ENCODE assay signal across 31 cellular contexts in the genomic region with DNA sequence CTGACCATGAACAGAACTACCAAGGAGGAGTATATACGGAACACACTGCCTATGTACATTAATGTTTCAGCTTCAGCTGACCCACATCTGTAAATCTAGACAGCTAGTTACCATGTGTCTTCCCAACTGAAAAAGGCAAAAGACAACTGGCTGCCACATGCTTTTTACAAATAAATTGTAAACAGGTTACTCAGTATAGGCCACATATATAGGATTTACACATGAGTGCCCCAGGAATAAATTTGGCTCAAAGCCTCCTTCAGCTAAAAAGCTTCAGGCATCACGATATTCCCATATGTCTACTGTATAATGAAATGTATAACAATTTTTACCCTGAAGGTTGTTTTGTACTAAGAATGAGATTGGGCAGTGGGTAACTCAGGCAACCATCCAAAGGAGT.
"Had no signal": no experiment of that assay in that cellular context is flagged by ENCODE, and none has a peak within 500 bp of the region (broad histone marks: within the 10 kb centered on the region; RNA-seq: fewer than 3 reads in every experiment).

No MANE protein-coding gene starts in this region.

- H3K4me3 ChIP-seq: colonic mucosa, gastrocnemius medialis, heart left ventricle, hepatocyte, left lung, mucosa of descending colon, neural progenitor cell, smooth muscle cell, thoracic aorta, tibial nerve, upper lobe of left lung had no signal

- H3K9me3 ChIP-seq: colonic mucosa, gastrocnemius medialis, heart left ventricle, left lung, mucosa of descending colon, thoracic aorta, tibial nerve, upper lobe of left lung had no signal

- ATAC-seq: esophagus mucosa; gastrocnemius medialis; heart left ventricle; left cardiac atrium; left lung; mucosa of descending colon; natural killer cell treated with Interleukin-12 subunit alpha and Interleukin-12 subunit beta and Interleukin-15 and Interleukin-18, amount 100 ng/mL, for 72 hours; sciatic nerve; stimulated activated naive B cell treated with anti-CD40 and anti-IgM and Interleukin-4, amounts not matched to agents 10 μg/mL and 1 μg/mL and 100 μg/mL, for 72 hours had no signal

- H3K27me3 Mint-ChIP-seq: dendritic cell treated with granulocyte-macrophage colony-stimulating factor and Interleukin-4, amounts not matched to agents 40 ng/mL and 50 ng/mL, for 4 days; naive B cell; natural killer cell treated with Interleukin-12 subunit alpha and Interleukin-12 subunit beta and Interleukin-15 and Interleukin-18, amount 100 ng/mL, for 72 hours; progenitor cell of endocrine pancreas; stimulated activated naive B cell treated with anti-CD40 and anti-IgM and Interleukin-4, amounts not matched to agents 10 μg/mL and 1 μg/mL and 100 μg/mL, for 72 hours; stimulated activated naive CD8-positive, alpha-beta T cell treated with anti-CD3 and anti-CD28 coated beads, Interleukin-15, Interleukin-2, amounts not matched to agents 100 ng/mL and 50 ng/mL, for 24 hours had no signal

- DNase-seq: colonic mucosa; effector CD8-positive, alpha-beta T cell; endodermal cell; foreskin fibroblast; gastrocnemius medialis; heart left ventricle; kidney; left cardiac atrium; left lung; mesenchymal stem cell; mucosa of descending colon; naive B cell; stimulated activated CD4-positive, alpha-beta T cell treated with anti-CD3 and anti-CD28 coated beads, Interleukin-12 subunit alpha, Interleukin-12 subunit beta, amount 100 ng/mL, for 4 hours; stimulated activated CD4-positive, alpha-beta T cell treated with anti-CD3 and anti-CD28 coated beads, Interleukin-1b, Interleukin-23, amount 100 ng/mL, for 48 hours; stimulated activated CD4-positive, alpha-beta T cell treated with anti-CD3 and anti-CD28 coated beads, Interleukin-4, amount 100 ng/mL, for 1 hour; stimulated activated naive B cell treated with anti-CD40 and anti-IgM and Interleukin-4, amounts not matched to agents 10 μg/mL and 1 μg/mL and 100 μg/mL, for 72 hours; upper lobe of left lung had no signal

- H3K9me3 Mint-ChIP-seq: dendritic cell treated with granulocyte-macrophage colony-stimulating factor and Interleukin-4, amounts not matched to agents 40 ng/mL and 50 ng/mL, for 4 days; endodermal cell; naive B cell; natural killer cell treated with Interleukin-12 subunit alpha and Interleukin-12 subunit beta and Interleukin-15 and Interleukin-18, amount 100 ng/mL, for 72 hours; neural progenitor cell; stimulated activated naive CD8-positive, alpha-beta T cell treated with anti-CD3 and anti-CD28 coated beads, Interleukin-15, Interleukin-2, amounts not matched to agents 100 ng/mL and 50 ng/mL, for 24 hours had no signal

- H3K79me2 ChIP-seq: hepatocyte, parathyroid adenoma had no signal

- H3K4me1 ChIP-seq: colonic mucosa, gastrocnemius medialis, left lung, neural progenitor cell, parathyroid adenoma, tibial nerve, upper lobe of left lung had no signal

- H3K4me3 Mint-ChIP-seq: dendritic cell treated with granulocyte-macrophage colony-stimulating factor and Interleukin-4, amounts not matched to agents 40 ng/mL and 50 ng/mL, for 4 days; endodermal cell; mesothelial cell of epicardium; naive B cell; natural killer cell treated with Interleukin-12 subunit alpha and Interleukin-12 subunit beta and Interleukin-15 and Interleukin-18, amount 100 ng/mL, for 72 hours; neural progenitor cell; stimulated activated naive B cell treated with anti-CD40 and anti-IgM and Interleukin-4, amounts not matched to agents 10 μg/mL and 1 μg/mL and 100 μg/mL, for 72 hours; stimulated activated naive CD8-positive, alpha-beta T cell treated with anti-CD3 and anti-CD28 coated beads, Interleukin-15, Interleukin-2, amounts not matched to agents 100 ng/mL and 50 ng/mL, for 24 hours had no signal

- FAIRE-seq: kidney had no signal

- H3K27ac ChIP-seq: colonic mucosa, epithelial cell of prostate, gastrocnemius medialis, heart left ventricle, hepatocyte, left lung, neural progenitor cell, parathyroid adenoma, thoracic aorta, tibial nerve, upper lobe of left lung had no signal

- H3K4me1 Mint-ChIP-seq: mesothelial cell of epicardium; naive B cell; neural progenitor cell; stimulated activated naive B cell treated with anti-CD40 and anti-IgM and Interleukin-4, amounts not matched to agents 10 μg/mL and 1 μg/mL and 100 μg/mL, for 72 hours had no signal

- H3K36me3 Mint-ChIP-seq: mesothelial cell of epicardium; naive B cell; natural killer cell treated with Interleukin-12 subunit alpha and Interleukin-12 subunit beta and Interleukin-15 and Interleukin-18, amount 100 ng/mL, for 72 hours; neural progenitor cell; stimulated activated naive B cell treated with anti-CD40 and anti-IgM and Interleukin-4, amounts not matched to agents 10 μg/mL and 1 μg/mL and 100 μg/mL, for 72 hours had no signal

- H3K27ac Mint-ChIP-seq: dendritic cell treated with granulocyte-macrophage colony-stimulating factor and Interleukin-4, amounts not matched to agents 40 ng/mL and 50 ng/mL, for 4 days; endodermal cell; mesothelial cell of epicardium; naive B cell; natural killer cell treated with Interleukin-12 subunit alpha and Interleukin-12 subunit beta and Interleukin-15 and Interleukin-18, amount 100 ng/mL, for 72 hours; neural progenitor cell; progenitor cell of endocrine pancreas; stimulated activated naive B cell treated with anti-CD40 and anti-IgM and Interleukin-4, amounts not matched to agents 10 μg/mL and 1 μg/mL and 100 μg/mL, for 72 hours; stimulated activated naive CD8-positive, alpha-beta T cell treated with anti-CD3 and anti-CD28 coated beads, Interleukin-15, Interleukin-2, amounts not matched to agents 100 ng/mL and 50 ng/mL, for 24 hours had no signal

- H3K27me3 ChIP-seq: colonic mucosa, gastrocnemius medialis, heart left ventricle, hepatocyte, left lung, neural progenitor cell, tibial nerve, upper lobe of left lung had no signal

- H3K4me2 ChIP-seq: hepatocyte, neural progenitor cell, smooth muscle cell had no signal

- H3K36me3 ChIP-seq: colonic mucosa, gastrocnemius medialis, heart left ventricle, left lung, neural progenitor cell, thoracic aorta, tibial nerve, upper lobe of left lung had no signal

- H3K9ac ChIP-seq: neural progenitor cell, parathyroid adenoma had no signal

- H2AFZ ChIP-seq: hepatocyte, parathyroid adenoma had no signal
